ENCODE assay signal across 9 cellular contexts in genomic region chr1:40339420-40340323, GRCh38. TPM values are rescaled to one million over a fixed set of nuclear protein-coding genes. Genes with fewer than 3 reads are reported as not detected.
DNase-seq lines count a peak whose midpoint lies in the region; ATAC-seq and TF ChIP-seq lines count a peak whose summit lies in the region.
"Had no signal": no experiment of that assay in that cellular context is flagged by ENCODE, and none has a peak within 500 bp of the region (broad histone marks: within the 10 kb centered on the region; RNA-seq: fewer than 3 reads in every experiment).

No MANE protein-coding gene starts in this region.

- H3K9ac ChIP-seq in Loucy (ENCODE audit: low read depth, low read length, poor library complexity, severe bottlenecking): no peak overlapping the region

- H3K9me3 ChIP-seq in Loucy (ENCODE audit: insufficient read depth, low read depth, low read length) (no peaks in the 10 kb centered on the region), T-helper 17 cell (ENCODE audit: control insufficient read depth, low read length, poor library complexity, severe bottlenecking) (no peaks in the 10 kb centered on the region), breast epithelium (no peaks in the 10 kb centered on the region)

- H3K4me2 ChIP-seq in Loucy (ENCODE audit: low read depth, low read length, poor library complexity, severe bottlenecking): peak overlapping the region; percentile 39

- H2AFZ ChIP-seq in Loucy (ENCODE audit: low read length): 0 out of 2 replicates have a peak overlapping the region, but pooled peaks have one; percentile 39

- H3K9me2 ChIP-seq in Loucy (replicated peaks; ENCODE audit: low read depth, low read length): no peaks in the 10 kb centered on the region

- peaks cover 44% of the 10 kb centered on the region for H3K4me1 Mint-ChIP-seq in T-helper 17 cell
- peaks cover 34 to 57% (median 52%) of the 10 kb centered on the region in 4 donors for H3K4me1 Mint-ChIP-seq in naive thymus-derived CD8-positive, alpha-beta T cell

- H3K36me3 Mint-ChIP-seq in T-helper 17 cell (ENCODE audit: low read depth): peaks cover 2% of the 10 kb centered on the region
- no peaks in the 10 kb centered on the region for H3K36me3 Mint-ChIP-seq in naive thymus-derived CD8-positive, alpha-beta T cell

- H3K9me3 Mint-ChIP-seq in naive thymus-derived CD8-positive, alpha-beta T cell: peaks cover 0 to 5% (median 0%) of the 10 kb centered on the region in 9 donors

- no peaks in the 10 kb centered on the region for H3K79me2 ChIP-seq in Loucy (ENCODE audit: insufficient read depth, low read length)

- H4K20me1 ChIP-seq in Loucy (ENCODE audit: insufficient read depth, low read length, poor library complexity, severe bottlenecking): no peaks in the 10 kb centered on the region

- peak; percentile 47 for DNase-seq in activated CD8-positive, alpha-beta memory T cell treated with anti-CD3 and anti-CD28 coated beads, Interleukin-2, amount 50 U/mL, for 48 hours
- DNase-seq in activated CD8-positive, alpha-beta memory T cell treated with anti-CD3 and anti-CD28 coated beads, Interleukin-2, amount 50 U/mL, for 4 hours: no peak
- DNase-seq in T-helper 17 cell: no peak
- DNase-seq in naive thymus-derived CD8-positive, alpha-beta T cell: no peak
- no peak for DNase-seq in breast epithelium (ENCODE audit: low spot score in 2 of 2)
- DNase-seq in kidney tubule cell (ENCODE audit: low spot score): no peak

- H3K4me1 ChIP-seq in Loucy (ENCODE audit: insufficient read depth, low read length, poor library complexity, severe bottlenecking) (no peaks in the 10 kb centered on the region), breast epithelium (no peaks in the 10 kb centered on the region)

- no peak for TF ChIP-seq POLR2A in breast epithelium (IDR thresholded peaks at IDR 0.05)

- no peaks in the 10 kb centered on the region for H3K27me3 Mint-ChIP-seq in T-helper 17 cell
- H3K27me3 Mint-ChIP-seq in naive thymus-derived CD8-positive, alpha-beta T cell: no peaks in the 10 kb centered on the region
- H3K27me3 Mint-ChIP-seq: progenitor cell of endocrine pancreas had no signal

- H3K4me3 ChIP-seq in Loucy (ENCODE audit: low read length, poor library complexity, severe bottlenecking) (no peak overlapping the region), breast epithelium (peak overlapping the region in 1 of 3 donors; percentile 29)

- POLR2A ChIA-PET in naive thymus-derived CD8-positive, alpha-beta T cell (lab: Charles Lee): interaction anchor here (1.4 to 2.2 kb wide), 5 partner anchors 22 to 187 kb away, joined by 3 to 15 read pairs (median 9); partner anchors contain the start of gene COL9A2

- no peak for ATAC-seq in T-helper 17 cell
- ATAC-seq in naive thymus-derived CD8-positive, alpha-beta T cell: no peak
- ATAC-seq in HG02884 (IDR thresholded peaks at IDR 0.05; ENCODE audit: unreplicated experiment): no peak

- no peaks in the 10 kb centered on the region for H3F3A ChIP-seq in Loucy (ENCODE audit: low read depth)

- H3K4me3 Mint-ChIP-seq in T-helper 17 cell: peak overlapping the region; percentile 62
- H3K4me3 Mint-ChIP-seq in naive thymus-derived CD8-positive, alpha-beta T cell: peak overlapping the region in 6 of 10 donors; percentile 2 to 66 (median 22)

- H3K27ac ChIP-seq in breast epithelium: peak overlapping the region in 1 of 2 donors; percentile 5

- TF ChIP-seq CTCF in Loucy (conservative IDR thresholded peaks at IDR 0.05; ENCODE audit: low read length): no peak
- TF ChIP-seq CTCF in breast epithelium (IDR thresholded peaks at IDR 0.05): no peak

- peak overlapping the region; percentile 93 for H3K27ac Mint-ChIP-seq in T-helper 17 cell
- peak overlapping the region in 8 of 10 donors; percentile 49 to 90 (median 82) for H3K27ac Mint-ChIP-seq in naive thymus-derived CD8-positive, alpha-beta T cell
- H3K27ac Mint-ChIP-seq: progenitor cell of endocrine pancreas had no signal

- intact Hi-C loops in breast epithelium (cut with DNase I; ENCODE audit: low total_unique reads): no loop called here

- H3K36me3 ChIP-seq in Loucy (ENCODE audit: insufficient read depth, low read length) (no peaks in the 10 kb centered on the region), breast epithelium (no peaks in the 10 kb centered on the region)

- H3K27me3 ChIP-seq in Loucy (ENCODE audit: insufficient read depth, low read length, poor library complexity, severe bottlenecking): no peaks in the 10 kb centered on the region
- H3K27me3 ChIP-seq in breast epithelium: no peaks in the 10 kb centered on the region

RNA-seq across cellular contexts. Expression of gene COL9A2, which starts 22.6 kb away (rescaled TPM):
- total RNA-seq in T-helper 17 cell: 1 to 10 TPM; 2.6 to 4.3 TPM
- total RNA-seq in naive thymus-derived CD8-positive, alpha-beta T cell: 1 to 10 TPM; 5.2 to 6.3 TPM
- under 1 TPM; 0.73 to 0.83 (median 0.76) TPM for polyA plus RNA-seq in naive thymus-derived CD8-positive, alpha-beta T cell
- total RNA-seq in breast epithelium: 10 to 100 TPM in 2 of 3 donors, 1 to 10 TPM in 1; 1.4 to 22.0 (median 11.4) TPM

RNA-seq across cellular contexts. Expression of gene SMAP2, which starts 33.9 kb away (rescaled TPM):
- 100 to 1,000 TPM; 155 to 169 TPM for total RNA-seq in T-helper 17 cell
- 100 to 1,000 TPM; 154 to 160 TPM for total RNA-seq in naive thymus-derived CD8-positive, alpha-beta T cell
- 100 to 1,000 TPM; 297 to 506 (median 298) TPM for polyA plus RNA-seq in naive thymus-derived CD8-positive, alpha-beta T cell
- total RNA-seq in breast epithelium: 10 to 100 TPM; 27.2 to 64.2 (median 33.1) TPM
